In the genomic region with DNA sequence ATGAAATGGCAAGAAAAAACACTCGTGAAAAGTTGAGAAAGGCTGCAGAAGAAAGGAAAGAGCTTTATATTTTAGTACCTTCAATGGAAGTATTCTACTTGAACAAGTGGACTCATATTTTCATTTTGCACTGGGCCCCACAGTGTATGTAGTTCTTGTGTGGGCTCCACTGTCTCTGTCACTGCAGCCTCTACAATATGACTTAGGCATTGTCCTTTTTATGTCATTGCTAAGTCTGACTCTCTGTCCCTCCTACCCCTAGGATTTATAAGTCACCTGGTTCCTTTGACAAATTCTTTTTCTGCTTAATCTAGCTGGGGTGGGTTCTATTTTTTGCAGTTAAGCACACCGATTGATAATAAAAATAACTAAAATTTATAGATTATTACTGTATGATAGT, we compare ENCODE assay signal across 34 cellular contexts. TPM values are rescaled to one million over a fixed set of nuclear protein-coding genes. Genes with fewer than 3 reads are reported as not detected.
"Had no signal": no experiment of that assay in that cellular context is flagged by ENCODE, and none has a peak within 500 bp of the region (broad histone marks: within the 10 kb centered on the region; RNA-seq: fewer than 3 reads in every experiment).

No MANE protein-coding gene starts in this region.

- DNase-seq: hippocampal formation; kidney; left colon; left lung; lower lobe of right lung; naive thymus-derived CD8-positive, alpha-beta T cell; nucleus accumbens; pancreas; right lobe of liver; stimulated activated CD4-positive, alpha-beta T cell treated with anti-CD3 and anti-CD28 coated beads, Interleukin-1b, Interleukin-23, amount 100 ng/mL, for 48 hours; stimulated activated CD4-positive, alpha-beta T cell treated with anti-CD3 and anti-CD28 coated beads, Interleukin-2, amount 100 ng/mL, for 48 hours; stimulated activated CD4-positive, alpha-beta T cell treated with anti-CD3 and anti-CD28 coated beads, Interleukin-4, amount 100 ng/mL, for 4 hours; stimulated activated CD8-positive, alpha-beta memory T cell treated with anti-CD3 and anti-CD28 coated beads, Interleukin-4, amount 100 ng/mL, for 48 hours; stimulated activated naive CD4-positive, alpha-beta T cell treated with Interleukin-2 at 50 U/mL for 16 hours; stimulated activated naive CD8-positive, alpha-beta T cell treated with anti-CD3 and anti-CD28 coated beads, Interleukin-15, amount 100 ng/mL, for 72 hours; substantia nigra; testis; tibial artery; uterus had no signal

- H3K36me3 ChIP-seq: left lung, lower lobe of right lung, pancreas, right atrium auricular region, right lobe of liver, tibial artery, uterus had no signal

- H3K27ac ChIP-seq: left lung, lower lobe of right lung, pancreas, right atrium auricular region, right lobe of liver, testis, tibial artery, uterus had no signal

- H3K4me3 ChIP-seq: left lung, lower lobe of right lung, pancreas, right atrium auricular region, right lobe of liver, smooth muscle cell, testis, tibial artery, uterus had no signal

- FAIRE-seq: islet of Langerhans, kidney had no signal

- H3K27me3 ChIP-seq: left lung, pancreas, right atrium auricular region, right lobe of liver, testis, tibial artery, uterus had no signal

- H3K4me1 ChIP-seq: left lung, lower lobe of right lung, right atrium auricular region, right lobe of liver, testis, tibial artery, uterus had no signal

- ATAC-seq: left lung; lower lobe of right lung; naive thymus-derived CD8-positive, alpha-beta T cell; pancreas; right lobe of liver; stimulated activated memory B cell treated with anti-CD40 and anti-IgM and Interleukin-4, amounts not matched to agents 10 μg/mL and 1 μg/mL and 100 μg/mL, for 72 hours had no signal

- H3K9me3 ChIP-seq: left lung, lower lobe of right lung, pancreas, right atrium auricular region, right lobe of liver, testis, tibial artery, uterus had no signal

RNA-seq across cellular contexts. Expression of a gene that starts 27.7 kb away (rescaled TPM):
- total RNA-seq: naive thymus-derived CD8-positive, alpha-beta T cell; osteoblast; posterior vena cava; pulmonary artery endothelial cell; right lobe of liver; ureter had no signal
- polyA plus RNA-seq: immature natural killer cell; naive thymus-derived CD8-positive, alpha-beta T cell had no signal

RNA-seq across cellular contexts. Expression of a gene that starts 33.4 kb away (rescaled TPM):
- total RNA-seq: kidney; left colon; left lung; liver; lower lobe of right lung; mammary epithelial cell; mucosa of gallbladder; naive thymus-derived CD8-positive, alpha-beta T cell; neural crest cell; osteoblast; pancreas; posterior vena cava; pulmonary artery endothelial cell; renal cortical epithelial cell; right atrium auricular region; right lobe of liver; skeletal muscle tissue; smooth muscle cell; ureter; uterus had no signal
- polyA plus RNA-seq: immature natural killer cell; liver; mammary epithelial cell; naive thymus-derived CD8-positive, alpha-beta T cell; pancreas; smooth muscle cell had no signal
